In the genomic region with DNA sequence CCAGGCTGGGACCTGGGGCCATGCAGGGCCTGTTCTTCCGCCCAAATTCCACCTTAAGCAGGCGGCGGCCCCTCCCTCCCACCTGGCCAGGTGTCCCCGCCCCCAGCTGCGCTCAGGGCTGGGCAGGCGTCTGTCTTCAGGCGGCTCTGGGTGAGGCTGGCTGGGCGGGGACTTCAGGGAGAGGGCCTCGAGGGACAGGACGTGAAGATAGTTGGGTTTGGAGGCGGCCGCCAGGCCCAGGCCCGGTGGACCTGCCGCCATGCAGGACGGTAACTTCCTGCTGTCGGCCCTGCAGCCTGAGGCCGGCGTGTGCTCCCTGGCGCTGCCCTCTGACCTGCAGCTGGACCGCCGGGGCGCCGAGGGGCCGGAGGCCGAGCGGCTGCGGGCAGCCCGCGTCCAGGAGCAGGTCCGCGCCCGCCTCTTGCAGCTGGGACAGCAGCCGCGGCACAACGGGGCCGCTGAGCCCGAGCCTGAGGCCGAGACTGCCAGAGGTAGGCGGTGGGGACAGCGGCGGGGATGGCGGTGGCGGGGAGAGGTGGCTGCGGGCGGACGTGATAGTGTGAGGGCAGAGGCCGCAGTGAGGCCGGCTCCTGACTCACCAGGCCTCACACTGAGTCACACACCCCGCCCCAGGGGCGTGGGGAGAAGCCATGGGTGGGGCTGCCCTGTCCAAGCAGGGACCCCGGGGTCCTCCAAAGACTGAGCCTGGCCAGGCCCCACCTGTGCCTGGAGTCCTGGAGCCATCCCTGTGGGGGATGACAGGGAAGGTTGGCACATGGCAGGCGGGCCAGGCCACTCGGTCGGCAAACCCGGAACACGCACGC, we compare ENCODE assay signal across 10 cellular contexts. TPM values are rescaled to one million over a fixed set of nuclear protein-coding genes. Genes with fewer than 3 reads are reported as not detected.
DNase-seq lines count a peak whose midpoint lies in the region; ATAC-seq and TF ChIP-seq lines count a peak whose summit lies in the region.
"Had no signal": no experiment of that assay in that cellular context is flagged by ENCODE, and none has a peak within 500 bp of the region (broad histone marks: within the 10 kb centered on the region; RNA-seq: fewer than 3 reads in every experiment).

A gene with protein sequence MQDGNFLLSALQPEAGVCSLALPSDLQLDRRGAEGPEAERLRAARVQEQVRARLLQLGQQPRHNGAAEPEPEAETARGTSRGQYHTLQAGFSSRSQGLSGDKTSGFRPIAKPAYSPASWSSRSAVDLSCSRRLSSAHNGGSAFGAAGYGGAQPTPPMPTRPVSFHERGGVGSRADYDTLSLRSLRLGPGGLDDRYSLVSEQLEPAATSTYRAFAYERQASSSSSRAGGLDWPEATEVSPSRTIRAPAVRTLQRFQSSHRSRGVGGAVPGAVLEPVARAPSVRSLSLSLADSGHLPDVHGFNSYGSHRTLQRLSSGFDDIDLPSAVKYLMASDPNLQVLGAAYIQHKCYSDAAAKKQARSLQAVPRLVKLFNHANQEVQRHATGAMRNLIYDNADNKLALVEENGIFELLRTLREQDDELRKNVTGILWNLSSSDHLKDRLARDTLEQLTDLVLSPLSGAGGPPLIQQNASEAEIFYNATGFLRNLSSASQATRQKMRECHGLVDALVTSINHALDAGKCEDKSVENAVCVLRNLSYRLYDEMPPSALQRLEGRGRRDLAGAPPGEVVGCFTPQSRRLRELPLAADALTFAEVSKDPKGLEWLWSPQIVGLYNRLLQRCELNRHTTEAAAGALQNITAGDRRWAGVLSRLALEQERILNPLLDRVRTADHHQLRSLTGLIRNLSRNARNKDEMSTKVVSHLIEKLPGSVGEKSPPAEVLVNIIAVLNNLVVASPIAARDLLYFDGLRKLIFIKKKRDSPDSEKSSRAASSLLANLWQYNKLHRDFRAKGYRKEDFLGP (plus strand): TSS at position 176 of the 824 bp plus-strand sequence. CDS start 84 bp downstream, at position 260.

- H3K27ac Mint-ChIP-seq in mesothelial cell of epicardium, result peak within 1 kb of the TSS; percentile 93

- peaks cover 20% of the 10 kb centered on the region for H3K4me1 Mint-ChIP-seq in mesothelial cell of epicardium

- H3K36me3 Mint-ChIP-seq in mesothelial cell of epicardium, result peaks cover 6% of the 10 kb centered on the region

- DNase-seq in AG08395 (ENCODE audit: low spot score) (peak; percentile 42), LNCaP clone FGC (ENCODE audit: low read depth) (peak; percentile 84), choroid plexus epithelial cell (ENCODE audit: low read depth) (peak; percentile 46), mesothelial cell of epicardium (ENCODE audit: low spot score in 2 of 2, unreplicated experiment in 2 of 2) (peak in 1 of 2 experiments; percentile 67)
- DNase-seq in activated CD8-positive, alpha-beta memory T cell treated with anti-CD3 and anti-CD28 coated beads, Interleukin-2, amount 50 U/mL, for 48 hours, result no peak
- DNase-seq: cerebellar nuclear complex had no signal

- no peaks in the 10 kb centered on the region for H3K9me3 Mint-ChIP-seq in mesothelial cell of epicardium

- peak within 1 kb of the TSS; percentile 98 for H3K4me3 ChIP-seq in LNCaP clone FGC (ENCODE audit: low read depth, low read length)
- no peak within 1 kb of the TSS for H3K4me3 ChIP-seq in choroid plexus epithelial cell (ENCODE audit: low read depth, low read length)
- H3K4me3 ChIP-seq: SK-N-MC had no signal

- ATAC-seq in GM21515 (IDR thresholded peaks at IDR 0.05; ENCODE audit: unreplicated experiment), result no peak
- no peak for ATAC-seq in GM19023 (IDR thresholded peaks at IDR 0.05; ENCODE audit: unreplicated experiment)
- no peak for ATAC-seq in HG03175 (IDR thresholded peaks at IDR 0.05; ENCODE audit: unreplicated experiment)

- H3K27me3 Mint-ChIP-seq in mesothelial cell of epicardium (ENCODE audit: low read depth), result no peaks in the 10 kb centered on the region

- TF ChIP-seq CTCF in LNCaP clone FGC (IDR thresholded peaks at IDR 0.05; ENCODE audit: control insufficient read depth, extremely low read depth, insufficient read depth) (no peak), choroid plexus epithelial cell (conservative IDR thresholded peaks at IDR 0.05; ENCODE audit: low read depth, low read length) (no peak), mesothelial cell of epicardium (IDR thresholded peaks at IDR 0.05; ENCODE audit: unreplicated experiment) (no peak)

- H3K4me3 Mint-ChIP-seq in mesothelial cell of epicardium, result peak within 1 kb of the TSS; percentile 88

RNA-seq across cellular contexts. Expression of the gene that starts here (rescaled TPM):
- total RNA-seq in mesothelial cell of epicardium, result 57.5 to 65.7 TPM (median 58.8 TPM) in 3 replicates
